23 cellular contexts compared by ENCODE assay signal in the genomic region with DNA sequence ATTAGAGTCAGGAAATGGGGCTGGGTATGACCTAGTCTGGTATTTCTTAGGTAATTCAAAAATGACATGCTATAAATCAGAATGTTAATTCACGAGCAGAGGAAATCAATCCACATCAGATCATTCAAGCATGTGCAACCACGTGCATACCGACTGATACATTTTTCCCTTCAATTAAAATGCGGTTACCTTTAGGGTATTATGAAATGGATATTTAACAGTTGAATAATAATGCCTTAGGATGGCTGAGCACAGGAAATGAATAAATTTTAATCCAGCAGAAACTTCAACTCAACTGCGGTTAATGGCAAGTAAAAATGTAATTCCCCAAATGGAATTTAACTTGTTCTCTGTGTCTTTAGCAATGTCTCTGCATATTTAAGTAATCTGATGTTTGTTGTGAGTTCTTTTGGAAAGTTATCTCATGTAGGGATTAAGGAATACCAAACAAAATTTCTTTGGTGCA. TPM values are rescaled to one million over a fixed set of nuclear protein-coding genes. Genes with fewer than 3 reads are reported as not detected.
A peak's percentile ranks its signal among the peaks of the same experiment; 100 is the strongest.
DNase-seq lines count a peak whose midpoint lies in the region; ATAC-seq and TF ChIP-seq lines count a peak whose summit lies in the region.
"Had no signal": no experiment of that assay in that cellular context is flagged by ENCODE, and none has a peak within 500 bp of the region (broad histone marks: within the 10 kb centered on the region; RNA-seq: fewer than 3 reads in every experiment).

No MANE protein-coding gene starts in this region.

- no peaks in the 10 kb centered on the region for H3K27me3 Mint-ChIP-seq in nephron (ENCODE audit: low read depth)
- H3K27me3 Mint-ChIP-seq: CD4-positive, alpha-beta T cell had no signal

- DNase-seq in DMS79 treated with DMSO at 0.1 percent for 48 hours (lab: John Stamatoyannopoulos, UW) (peak; percentile 63), DMS79 (lab: John Stamatoyannopoulos, UW) (no peak), M059J (ENCODE audit: low read depth) (peak; percentile 90), amniotic epithelial cell (ENCODE audit: low read depth) (peak; percentile 96), left colon (no peak)
- DNase-seq in stimulated activated CD8-positive, alpha-beta memory T cell treated with anti-CD3 and anti-CD28 coated beads, Interleukin-4, amount 100 ng/mL, for 48 hours, result no peak
- DNase-seq: activated CD4-positive, alpha-beta T cell treated with anti-CD3 and anti-CD28 coated beads for 36 hours; activated T-cell treated with anti-CD3 and anti-CD28 coated beads for 4 hours; amniotic stem cell; CD4-positive, alpha-beta T cell; cortex of kidney; GF-D8; heart left ventricle; NCI-H1048; NCI-H524 treated with DMSO at 0.1 percent for 48 hours; RPMI8226; stimulated activated naive B cell treated with anti-CD40 and anti-IgM and Interleukin-4, amounts not matched to agents 10 μg/mL and 1 μg/mL and 100 μg/mL, for 72 hours had no signal

- no peaks in the 10 kb centered on the region for H3K9me3 Mint-ChIP-seq in nephron
- H3K9me3 Mint-ChIP-seq: CD4-positive, alpha-beta T cell; stimulated activated naive B cell treated with anti-CD40 and anti-IgM and Interleukin-4, amounts not matched to agents 10 μg/mL and 1 μg/mL and 100 μg/mL, for 72 hours; T-helper 2 cell treated with Interferon-gamma antibody and Interleukin-4, amounts not matched to agents 5 μg/mL and 100 μg/mL, for 36 hours had no signal

- H3K4me3 Mint-ChIP-seq in nephron, result peak overlapping the region in 1 of 3 experiments; percentile 6
- H3K4me3 Mint-ChIP-seq: CD4-positive, alpha-beta T cell; stimulated activated naive B cell treated with anti-CD40 and anti-IgM and Interleukin-4, amounts not matched to agents 10 μg/mL and 1 μg/mL and 100 μg/mL, for 72 hours; T-helper 2 cell treated with Interferon-gamma antibody and Interleukin-4, amounts not matched to agents 5 μg/mL and 100 μg/mL, for 36 hours had no signal

- H3K36me3 Mint-ChIP-seq in nephron (ENCODE audit: low read depth), result no peaks in the 10 kb centered on the region
- H3K36me3 Mint-ChIP-seq: stimulated activated naive B cell treated with anti-CD40 and anti-IgM and Interleukin-4, amounts not matched to agents 10 μg/mL and 1 μg/mL and 100 μg/mL, for 72 hours had no signal

- intact Hi-C loops in left colon (cut with DNase I, micrococcal nuclease), result no loop called here

- ATAC-seq in left colon, result no peak
- ATAC-seq in GM18868 (IDR thresholded peaks at IDR 0.05; ENCODE audit: unreplicated experiment), result no peak
- ATAC-seq: activated CD4-positive, alpha-beta T cell treated with anti-CD3 and anti-CD28 coated beads for 36 hours; heart left ventricle; right cardiac atrium; stimulated activated naive B cell treated with anti-CD40 and anti-IgM and Interleukin-4, amounts not matched to agents 10 μg/mL and 1 μg/mL and 100 μg/mL, for 72 hours had no signal

- H3K27ac Mint-ChIP-seq in nephron, result peak overlapping the region; percentile 99 to 100 (median 100)
- H3K27ac Mint-ChIP-seq: CD4-positive, alpha-beta T cell; stimulated activated naive B cell treated with anti-CD40 and anti-IgM and Interleukin-4, amounts not matched to agents 10 μg/mL and 1 μg/mL and 100 μg/mL, for 72 hours; T-helper 2 cell treated with Interferon-gamma antibody and Interleukin-4, amounts not matched to agents 5 μg/mL and 100 μg/mL, for 36 hours had no signal

- peaks cover 95% of the 10 kb centered on the region for H3K4me1 Mint-ChIP-seq in nephron

- no peak for TF ChIP-seq CTCF in nephron (IDR thresholded peaks at IDR 0.05; ENCODE audit: unreplicated experiment in 3 of 3)

RNA-seq across cellular contexts. Expression of a gene that starts 9.2 kb away (rescaled TPM):
- total RNA-seq in M059J (2014; rRNA removed; shearing (Covaris generic)), result 0.17 and 3.0 TPM in 2 replicates
- total RNA-seq in left colon, result 1 to 10 TPM; 1.1 to 1.7 TPM
- total RNA-seq: CD4-positive, alpha-beta T cell; myocyte; urinary bladder had no signal

RNA-seq across cellular contexts. Expression of a gene that starts 17.1 kb away (rescaled TPM):
- 564 and 723 TPM in 2 replicates for total RNA-seq in M059J (2014; rRNA removed; shearing (Covaris generic))
- total RNA-seq in left colon, result not detected
- total RNA-seq: activated CD4-positive, alpha-beta T cell treated with anti-CD3 and anti-CD28 coated beads for 36 hours; CD4-positive, alpha-beta T cell had no signal

Comparison
In these comparisons a context has a peak if more than half of its experiments do, and no peak if none do; other contexts are left out.
1. DNase-seq: peak in DMS79 treated with DMSO at 0.1 percent for 48 hours (single experiment), M059J (single experiment) and amniotic epithelial cell (single experiment); none in DMS79 (single experiment), left colon (0 of 2) and stimulated activated CD8-positive, alpha-beta memory T cell treated with anti-CD3 and anti-CD28 coated beads, Interleukin-4, amount 100 ng/mL, for 48 hours (single experiment).
2. RNA of a gene that starts 17.1 kb away (total RNA-seq): 564 to 723 TPM in M059J; not detected in left colon; every median in the first group is over 100 times any median in the second.